In genomic region chr13:65638572-65639168, GRCh38 we compare ENCODE assay signal across 8 cellular contexts.
A peak's percentile ranks its signal among the peaks of the same experiment; 100 is the strongest.
DNase-seq lines count a peak whose midpoint lies in the region; ATAC-seq and TF ChIP-seq lines count a peak whose summit lies in the region.

No MANE protein-coding gene starts in this region.

- no peak for TF ChIP-seq POLR2A in GM18505 (IDR thresholded peaks at IDR 0.05; ENCODE audit: borderline replicate concordance, extremely low read depth, insufficient read depth, insufficient read length)

- no peaks in the 10 kb centered on the region for H3K9me3 Mint-ChIP-seq in progenitor cell of endocrine pancreas (ENCODE audit: low read depth)
- H3K9me3 Mint-ChIP-seq in activated naive CD4-positive, alpha-beta T cell treated with anti-CD3 and anti-CD28 coated beads for 36 hours, result no peaks in the 10 kb centered on the region

- TF ChIP-seq CTCF in epithelial cell of esophagus (IDR thresholded peaks at IDR 0.05; ENCODE audit: insufficient read depth, low read depth, low read length, missing control alignments) (peak; percentile 85), progenitor cell of endocrine pancreas (IDR thresholded peaks at IDR 0.05; ENCODE audit: unreplicated experiment) (peak; percentile 78)

- no peak overlapping the region for H3K27ac Mint-ChIP-seq in progenitor cell of endocrine pancreas
- no peak overlapping the region for H3K27ac Mint-ChIP-seq in activated naive CD4-positive, alpha-beta T cell treated with anti-CD3 and anti-CD28 coated beads for 36 hours

- H3K4me1 Mint-ChIP-seq in progenitor cell of endocrine pancreas (ENCODE audit: low read depth), result no peaks in the 10 kb centered on the region
- no peaks in the 10 kb centered on the region for H3K4me1 Mint-ChIP-seq in activated naive CD4-positive, alpha-beta T cell treated with anti-CD3 and anti-CD28 coated beads for 36 hours (ENCODE audit: low read depth)

- DNase-seq in ACHN (peak; percentile 45), NCI-H748 (lab: John Stamatoyannopoulos, UW; ENCODE audit: unreplicated experiment) (peak; percentile 76), epithelial cell of esophagus (ENCODE audit: low read depth) (peak; percentile 57), progenitor cell of endocrine pancreas (ENCODE audit: low spot score, unreplicated experiment) (no peak), NCI-H2107 (lab: John Stamatoyannopoulos, UW) (no peak)
- DNase-seq in activated naive CD4-positive, alpha-beta T cell treated with anti-CD3 and anti-CD28 coated beads for 36 hours, result no peak

- ATAC-seq in GM18505 (IDR thresholded peaks at IDR 0.05; ENCODE audit: unreplicated experiment) (peak; percentile 82), HG02981 (IDR thresholded peaks at IDR 0.05; ENCODE audit: unreplicated experiment) (peak; percentile 85)

- no peaks in the 10 kb centered on the region for H3K27me3 Mint-ChIP-seq in progenitor cell of endocrine pancreas
- no peaks in the 10 kb centered on the region for H3K27me3 Mint-ChIP-seq in activated naive CD4-positive, alpha-beta T cell treated with anti-CD3 and anti-CD28 coated beads for 36 hours (ENCODE audit: low read depth)

- CTCF ChIA-PET in activated naive CD4-positive, alpha-beta T cell treated with anti-CD3 and anti-CD28 coated beads for 36 hours (lab: Charles Lee), result no interaction called here

- intact Hi-C loops in activated naive CD4-positive, alpha-beta T cell treated with anti-CD3 and anti-CD28 coated beads for 36 hours (cut with micrococcal nuclease), result no loop called here

- in situ Hi-C loops in ACHN (cut with HindIII; ENCODE audit: low pct_ligation_motif_present, low pct_unique_long_range_greater_than_20kb, low sequenced_read_pairs), result no loop called here

- H3K4me3 ChIP-seq in epithelial cell of esophagus (ENCODE audit: low read length), result no peak overlapping the region

- no peak overlapping the region for H3K4me3 Mint-ChIP-seq in progenitor cell of endocrine pancreas (ENCODE audit: low read depth)
- no peak overlapping the region for H3K4me3 Mint-ChIP-seq in activated naive CD4-positive, alpha-beta T cell treated with anti-CD3 and anti-CD28 coated beads for 36 hours

- H3K36me3 Mint-ChIP-seq in progenitor cell of endocrine pancreas (ENCODE audit: insufficient read depth), result no peaks in the 10 kb centered on the region
- H3K36me3 Mint-ChIP-seq in activated naive CD4-positive, alpha-beta T cell treated with anti-CD3 and anti-CD28 coated beads for 36 hours (ENCODE audit: low read depth), result no peaks in the 10 kb centered on the region

Comparison
In these comparisons a context has a peak if more than half of its experiments do, and no peak if none do; other contexts are left out.
1. DNase-seq: peak in ACHN (single experiment), NCI-H748 (single experiment) and epithelial cell of esophagus (single experiment); none in progenitor cell of endocrine pancreas (single experiment), NCI-H2107 (single experiment) and activated naive CD4-positive, alpha-beta T cell treated with anti-CD3 and anti-CD28 coated beads for 36 hours (single experiment).